Comparison of ENCODE assay signal across 26 cellular contexts in genomic region chr9:76115396-76115795, GRCh38.
A peak's percentile ranks its signal among the peaks of the same experiment; 100 is the strongest.
DNase-seq lines count a peak whose midpoint lies in the region; ATAC-seq, FAIRE-seq and TF ChIP-seq lines count a peak whose summit lies in the region.
"Had no signal": no experiment of that assay in that cellular context is flagged by ENCODE, and none has a peak within 500 bp of the region (broad histone marks: within the 10 kb centered on the region; RNA-seq: fewer than 3 reads in every experiment).

No MANE protein-coding gene starts in this region.

- peaks cover 1% of the 10 kb centered on the region for H3K4me1 Mint-ChIP-seq in astrocyte (ENCODE audit: low read depth, unreplicated experiment)

- DNase-seq in NCI-H226, result peak; percentile 14
- DNase-seq in astrocyte (ENCODE audit: low read depth), result peak; percentile 40
- peak; percentile 69 for DNase-seq in fibroblast of the aortic adventitia (ENCODE audit: low read depth)
- no peak for DNase-seq in brain microvascular endothelial cell
- DNase-seq in activated CD8-positive, alpha-beta memory T cell treated with anti-CD3 and anti-CD28 coated beads for 24 hours, result no peak
- DNase-seq: 8988T; ACHN; AML-193; BE2C; Calu3; CD4-positive, alpha-beta memory T cell; COR-L47; DMS53; DMS79 treated with DMSO at 0.1 percent for 48 hours; GF-D8; HFFc6 had no signal

- ATAC-seq in HG03432 (IDR thresholded peaks at IDR 0.05; ENCODE audit: unreplicated experiment) (no peak), HG02798 (IDR thresholded peaks at IDR 0.05; ENCODE audit: poor library complexity, unreplicated experiment) (no peak)
- ATAC-seq: A549, GM23338 had no signal

- H3K27me3 Mint-ChIP-seq in astrocyte (ENCODE audit: low read depth, unreplicated experiment), result no peaks in the 10 kb centered on the region
- H3K27me3 Mint-ChIP-seq: CD4-positive, alpha-beta memory T cell had no signal

- no peaks in the 10 kb centered on the region for H3K36me3 Mint-ChIP-seq in astrocyte (ENCODE audit: low read depth, unreplicated experiment)
- H3K36me3 Mint-ChIP-seq: CD4-positive, alpha-beta memory T cell had no signal

- H2AFZ ChIP-seq in astrocyte (ENCODE audit: low read depth, low read length) (no peak overlapping the region), neural cell (ENCODE audit: low read depth, low read length) (no peak overlapping the region)
- H2AFZ ChIP-seq: GM23338 had no signal

- H3F3A ChIP-seq in neural cell (ENCODE audit: insufficient read depth, low read length, poor library complexity, severe bottlenecking), result no peaks in the 10 kb centered on the region

- H3K4me3 ChIP-seq in astrocyte (ENCODE audit: insufficient read depth, low read depth, low read length), result no peak overlapping the region
- H3K4me3 ChIP-seq in fibroblast of the aortic adventitia (ENCODE audit: low read depth, low read length), result no peak overlapping the region
- H3K4me3 ChIP-seq in neural cell (ENCODE audit: low read length), result no peak overlapping the region
- no peak overlapping the region for H3K4me3 ChIP-seq in brain microvascular endothelial cell (ENCODE audit: low read depth, low read length)
- H3K4me3 ChIP-seq: A549; BLaER1 treated with 17β-estradiol and CSF1 and Interleukin-3, amounts not matched to agents 10 nM and 100 nM; GM23338; HAP-1 had no signal

- H3K27me3 ChIP-seq in astrocyte (ENCODE audit: insufficient read depth, low read length) (no peaks in the 10 kb centered on the region), neural cell (ENCODE audit: insufficient read depth, low read depth, low read length) (no peaks in the 10 kb centered on the region), brain microvascular endothelial cell (replicated peaks) (no peaks in the 10 kb centered on the region)
- H3K27me3 ChIP-seq: BLaER1 treated with 17β-estradiol and CSF1 and Interleukin-3, amounts not matched to agents 10 nM and 100 nM had no signal

- H3K4me2 ChIP-seq in astrocyte (ENCODE audit: low read length) (no peak overlapping the region), neural cell (ENCODE audit: low read length) (peak overlapping the region; percentile 22)
- H3K4me2 ChIP-seq: A549; BLaER1 treated with 17β-estradiol and CSF1 and Interleukin-3, amounts not matched to agents 10 nM and 100 nM; GM23338 had no signal

- TF ChIP-seq EP300 in neural cell (conservative IDR thresholded peaks at IDR 0.05; ENCODE audit: poor library complexity, severe bottlenecking), result no peak

- H3K9ac ChIP-seq in astrocyte (ENCODE audit: low read length) (no peak overlapping the region), neural cell (ENCODE audit: low read length) (no peak overlapping the region)
- H3K9ac ChIP-seq: BLaER1 treated with 17β-estradiol and CSF1 and Interleukin-3, amounts not matched to agents 10 nM and 100 nM had no signal

- no peak for FAIRE-seq in astrocyte (lab: Jason Lieb, UNC)
- FAIRE-seq: GM12891, GM18507 had no signal

- H3K9me2 ChIP-seq in neural cell (ENCODE audit: insufficient read depth, low read length), result no peaks in the 10 kb centered on the region

- no peak overlapping the region for H3K4me3 Mint-ChIP-seq in astrocyte (ENCODE audit: unreplicated experiment)
- H3K4me3 Mint-ChIP-seq: CD14-positive monocyte; CD4-positive, alpha-beta memory T cell; GM23338; HFFc6 had no signal

- H3K27ac ChIP-seq in astrocyte (ENCODE audit: low read depth, low read length), result no peak overlapping the region
- H3K27ac ChIP-seq in neural cell (ENCODE audit: low read length), result no peak overlapping the region
- H3K27ac ChIP-seq in brain microvascular endothelial cell, result no peak overlapping the region
- H3K27ac ChIP-seq: A549; BLaER1 treated with 17β-estradiol and CSF1 and Interleukin-3, amounts not matched to agents 10 nM and 100 nM had no signal

- no peak for TF ChIP-seq RAD21 in neural cell (conservative IDR thresholded peaks at IDR 0.05)

- no peaks in the 10 kb centered on the region for H4K20me1 ChIP-seq in astrocyte (ENCODE audit: insufficient read depth, low read length)
- H4K20me1 ChIP-seq in neural cell (ENCODE audit: insufficient read depth), result no peaks in the 10 kb centered on the region
- H4K20me1 ChIP-seq: BLaER1 treated with 17β-estradiol and CSF1 and Interleukin-3, amounts not matched to agents 10 nM and 100 nM had no signal

- H3K36me3 ChIP-seq in astrocyte (ENCODE audit: insufficient read depth, low read length) (no peaks in the 10 kb centered on the region), neural cell (ENCODE audit: insufficient read depth, low read length) (no peaks in the 10 kb centered on the region), brain microvascular endothelial cell (replicated peaks) (no peaks in the 10 kb centered on the region)
- H3K36me3 ChIP-seq: BE2C; BLaER1 treated with 17β-estradiol and CSF1 and Interleukin-3, amounts not matched to agents 10 nM and 100 nM; HAP-1 had no signal

- in situ Hi-C loops in brain microvascular endothelial cell (cut with HindIII; ENCODE audit: low pct_ligation_motif_present, low sequenced_read_pairs), result no loop called here

- H3K9me3 Mint-ChIP-seq in astrocyte (ENCODE audit: unreplicated experiment), result no peaks in the 10 kb centered on the region
- H3K9me3 Mint-ChIP-seq: CD14-positive monocyte; CD4-positive, alpha-beta memory T cell; GM23338 had no signal

- no peaks in the 10 kb centered on the region for H3K9me3 ChIP-seq in astrocyte (ENCODE audit: insufficient read depth, low read depth, low read length)
- H3K9me3 ChIP-seq in neural cell (ENCODE audit: low read length), result no peaks in the 10 kb centered on the region
- H3K9me3 ChIP-seq: A549; BE2C; BLaER1 treated with 17β-estradiol and CSF1 and Interleukin-3, amounts not matched to agents 10 nM and 100 nM; HAP-1 had no signal

- TF ChIP-seq CTCF in astrocyte (IDR thresholded peaks at IDR 0.05; ENCODE audit: insufficient read depth, low read depth, low read length), result no peak
- no peak for TF ChIP-seq CTCF in fibroblast of the aortic adventitia (IDR thresholded peaks at IDR 0.05; ENCODE audit: insufficient read depth, low read length)
- TF ChIP-seq CTCF in neural cell (IDR thresholded peaks at IDR 0.05; ENCODE audit: poor library complexity, severe bottlenecking), result no peak
- no peak for TF ChIP-seq CTCF in brain microvascular endothelial cell (IDR thresholded peaks at IDR 0.05; ENCODE audit: low read depth, low read length, missing control alignments)

- H3K4me1 ChIP-seq in astrocyte (ENCODE audit: insufficient read depth, low read length), result no peaks in the 10 kb centered on the region
- H3K4me1 ChIP-seq: A549; BE2C; BLaER1 treated with 17β-estradiol and CSF1 and Interleukin-3, amounts not matched to agents 10 nM and 100 nM; HAP-1 had no signal

- H3K27ac Mint-ChIP-seq in astrocyte (ENCODE audit: unreplicated experiment), result no peak overlapping the region
- H3K27ac Mint-ChIP-seq: GM23338, HFFc6 had no signal

- H3K79me2 ChIP-seq in astrocyte (ENCODE audit: insufficient read depth, low read length), result no peaks in the 10 kb centered on the region
- H3K79me2 ChIP-seq in neural cell (replicated peaks; ENCODE audit: insufficient read depth, low read length), result no peaks in the 10 kb centered on the region

TF ChIP-seq in neural cell, 6 proteins besides CTCF, POLR2A, EP300 and RAD21:
- TF ChIP-seq SMC3 (conservative IDR thresholded peaks at IDR 0.05; ENCODE audit: poor library complexity) (no peak), TAF1 (IDR thresholded peaks at IDR 0.05; ENCODE audit: low read depth) (no peak), REST (IDR thresholded peaks at IDR 0.05; ENCODE audit: borderline replicate concordance) (no peak), EZH2 (IDR thresholded peaks at IDR 0.05; ENCODE audit: borderline replicate concordance, insufficient read depth, low read length, poor library complexity, severe bottlenecking) (no peak), POLR2AphosphoS5 (IDR thresholded peaks at IDR 0.05) (no peak), MXI1 (conservative IDR thresholded peaks at IDR 0.05; ENCODE audit: poor library complexity, severe bottlenecking) (no peak)

Comparison
In these comparisons a context has a peak if more than half of its experiments do, and no peak if none do; other contexts are left out.
1. DNase-seq: peak in NCI-H226 (single experiment), astrocyte (single experiment) and fibroblast of the aortic adventitia (single experiment); none in brain microvascular endothelial cell (single experiment) and activated CD8-positive, alpha-beta memory T cell treated with anti-CD3 and anti-CD28 coated beads for 24 hours (single experiment).